23 cellular contexts compared by ENCODE assay signal in genomic region chr12:50720085-50720484, GRCh38.
"Had no signal": no experiment of that assay in that cellular context is flagged by ENCODE, and none has a peak within 500 bp of the region (broad histone marks: within the 10 kb centered on the region; RNA-seq: fewer than 3 reads in every experiment).

No MANE protein-coding gene starts in this region.

- FAIRE-seq: bronchial epithelial cell had no signal

- H3K4me3 ChIP-seq: dorsolateral prefrontal cortex, lower lobe of right lung, right atrium auricular region, suprapubic skin had no signal

- H3K27ac ChIP-seq: foreskin keratinocyte, lower lobe of right lung, right atrium auricular region, suprapubic skin had no signal

- H3K27me3 Mint-ChIP-seq: activated B cell treated with CpG ODN at 0.5 μM for 24 hours; activated CD4-positive, alpha-beta T cell treated with anti-CD3 and anti-CD28 coated beads, Interleukin-2, amount 10 ng/mL, durations not matched to agents 24 days and 14 days; activated naive CD8-positive, alpha-beta T cell; type B pancreatic cell had no signal

- H3K4me3 Mint-ChIP-seq: activated B cell treated with CpG ODN at 0.5 μM for 24 hours; activated CD4-positive, alpha-beta T cell treated with anti-CD3 and anti-CD28 coated beads, Interleukin-2, amount 10 ng/mL, durations not matched to agents 24 days and 14 days; activated CD8-positive, alpha-beta T cell treated with anti-CD3 and anti-CD28 coated beads, Interleukin-2, amount 10 ng/mL, durations not matched to agents 7 days and 5 days; activated naive CD8-positive, alpha-beta T cell; activated T-cell treated with anti-CD3 and anti-CD28 coated beads, Interleukin-2, amount 50 U/mL, for 72 hours; endodermal cell; nephron; type B pancreatic cell had no signal

- H3K4me1 Mint-ChIP-seq: activated CD4-positive, alpha-beta T cell treated with anti-CD3 and anti-CD28 coated beads, Interleukin-2, amount 10 ng/mL, durations not matched to agents 24 days and 14 days; endodermal cell had no signal

- H3K4me1 ChIP-seq: foreskin keratinocyte, lower lobe of right lung, suprapubic skin had no signal

- H3K9me3 ChIP-seq: lower lobe of right lung, right atrium auricular region, suprapubic skin had no signal

- DNase-seq: activated B cell treated with CpG ODN at 0.5 μM for 24 hours; activated CD4-positive, alpha-beta T cell treated with anti-CD3 and anti-CD28 coated beads, Interleukin-2, amount 10 ng/mL, durations not matched to agents 24 days and 14 days; activated CD8-positive, alpha-beta memory T cell treated with anti-CD3 and anti-CD28 coated beads, Interleukin-2, amount 50 U/mL, for 4 hours; activated CD8-positive, alpha-beta T cell treated with anti-CD3 and anti-CD28 coated beads, Interleukin-2, amount 10 ng/mL, durations not matched to agents 7 days and 5 days; activated gamma-delta T cell; activated T-cell treated with anti-CD3 and anti-CD28 coated beads, Interleukin-2, amount 50 U/mL, for 72 hours; anterior cingulate cortex; dorsolateral prefrontal cortex; endodermal cell; foreskin keratinocyte; left cardiac atrium; lower lobe of right lung; nucleus accumbens; stimulated activated CD4-positive, alpha-beta T cell treated with anti-CD3 and anti-CD28 coated beads, Interleukin-15, amount 100 ng/mL, for 24 hours; stimulated activated CD4-positive, alpha-beta T cell treated with anti-CD3 and anti-CD28 coated beads, Interleukin-4, amount 100 ng/mL, for 24 hours; stimulated activated naive CD4-positive, alpha-beta T cell; T-helper 2 cell had no signal

- H3K27me3 ChIP-seq: dorsolateral prefrontal cortex, foreskin keratinocyte, right atrium auricular region, suprapubic skin had no signal

- ATAC-seq: activated CD8-positive, alpha-beta T cell treated with anti-CD3 and anti-CD28 coated beads, Interleukin-2, amount 10 ng/mL, durations not matched to agents 7 days and 5 days; activated T-cell treated with anti-CD3 and anti-CD28 coated beads, Interleukin-2, amount 50 U/mL, for 72 hours; foreskin keratinocyte; left cardiac atrium; lower lobe of right lung had no signal

- H3K27ac Mint-ChIP-seq: activated B cell treated with CpG ODN at 0.5 μM for 24 hours; activated CD8-positive, alpha-beta T cell treated with anti-CD3 and anti-CD28 coated beads, Interleukin-2, amount 10 ng/mL, durations not matched to agents 7 days and 5 days; activated naive CD8-positive, alpha-beta T cell; activated T-cell treated with anti-CD3 and anti-CD28 coated beads, Interleukin-2, amount 50 U/mL, for 72 hours; endodermal cell; nephron; type B pancreatic cell had no signal
